In genomic region chr12:58916891-58917570, GRCh38 we compare ENCODE assay signal across 9 cellular contexts. TPM values are rescaled to one million over a fixed set of nuclear protein-coding genes. Genes with fewer than 3 reads are reported as not detected.
DNase-seq lines count a peak whose midpoint lies in the region; ATAC-seq and TF ChIP-seq lines count a peak whose summit lies in the region.
"Had no signal": no experiment of that assay in that cellular context is flagged by ENCODE, and none has a peak within 500 bp of the region (broad histone marks: within the 10 kb centered on the region; RNA-seq: fewer than 3 reads in every experiment).

No MANE protein-coding gene starts in this region.

- no peaks in the 10 kb centered on the region for H3K27me3 ChIP-seq in GM23248 (replicated peaks; ENCODE audit: insufficient read depth)
- no peaks in the 10 kb centered on the region for H3K27me3 ChIP-seq in ascending aorta
- H3K27me3 ChIP-seq in iPS-18a (ENCODE audit: control insufficient read depth, insufficient read depth, low read length) = peaks cover 14% of the 10 kb centered on the region
- no peaks in the 10 kb centered on the region for H3K27me3 ChIP-seq in skeletal muscle satellite cell (ENCODE audit: control insufficient read depth, insufficient read depth, low read length)

- WGBS in GM23248 (ENCODE audit: low coverage in 1 of 2, low lambda C conversion rate in 2 of 2, missing lambda C conversion rate in 2 of 2), 2 experiments = 2 to 5% methylated on average over 6 of the region's 6 CpGs

- no peaks in the 10 kb centered on the region for H3K9me2 ChIP-seq in GM23248 (ENCODE audit: insufficient read depth)

- peaks cover 79% of the 10 kb centered on the region for H3K79me2 ChIP-seq in GM23248 (ENCODE audit: insufficient read depth)

- peak overlapping the region; percentile 84 for H3K9ac ChIP-seq in GM23248
- H3K9ac ChIP-seq in iPS-18a (ENCODE audit: low read length) = no peak overlapping the region
- H3K9ac ChIP-seq in skeletal muscle satellite cell (ENCODE audit: low read depth, low read length) = peak overlapping the region; percentile 90

- no peaks in the 10 kb centered on the region for H3K9me3 ChIP-seq in GM23248 (ENCODE audit: low read depth)
- H3K9me3 ChIP-seq in ascending aorta = no peaks in the 10 kb centered on the region
- H3K9me3 ChIP-seq in iPS-18a (ENCODE audit: control insufficient read depth, low read depth, low read length) = no peaks in the 10 kb centered on the region
- H3K9me3 ChIP-seq in skeletal muscle satellite cell (replicated peaks; ENCODE audit: low read length) = no peaks in the 10 kb centered on the region

- TF ChIP-seq CTCF in ascending aorta (IDR thresholded peaks at IDR 0.05) = no peak

- peak overlapping the region; percentile 95 for H3K4me3 ChIP-seq in GM23248
- H3K4me3 ChIP-seq in ascending aorta = peak overlapping the region; percentile 77 to 91
- H3K4me3 ChIP-seq in iPS-18a (ENCODE audit: low read length) = peak overlapping the region; percentile 82
- peak overlapping the region; percentile 87 for H3K4me3 ChIP-seq in skeletal muscle satellite cell (ENCODE audit: low read length)

- H3K27ac ChIP-seq in GM23248 (peak overlapping the region; percentile 81), ascending aorta (peak overlapping the region; percentile 93 to 97), iPS-18a (ENCODE audit: low read length) (no peak overlapping the region)

- in situ Hi-C loops in GM23248 (cut with MboI) = loop anchor here (10.0 kb wide), 2 partner anchors 168 to 238 kb away; no protein-coding TSS in a partner anchor

- intact Hi-C loops in ascending aorta (cut with DNase I) = loop anchor here (5.0 to 10.0 kb wide), 3 partner anchors 235 to 685 kb away; no protein-coding TSS in a partner anchor

- H3K36me3 ChIP-seq in GM23248 (ENCODE audit: low read depth) (peaks cover 16% of the 10 kb centered on the region), ascending aorta (peaks cover 0 to 14% of the 10 kb centered on the region in 2 donors), iPS-18a (ENCODE audit: control insufficient read depth, low read depth, low read length) (no peaks in the 10 kb centered on the region), skeletal muscle satellite cell (ENCODE audit: insufficient read depth, low read length) (peaks cover 6% of the 10 kb centered on the region)

- peaks cover 32% of the 10 kb centered on the region for H3K4me1 ChIP-seq in GM23248 (ENCODE audit: insufficient read depth)
- H3K4me1 ChIP-seq in ascending aorta = peaks cover 2 to 19% of the 10 kb centered on the region in 2 donors
- H3K4me1 ChIP-seq in iPS-18a (ENCODE audit: control insufficient read depth, low read depth, low read length) = peaks cover 42% of the 10 kb centered on the region
- peaks cover 35% of the 10 kb centered on the region for H3K4me1 ChIP-seq in skeletal muscle satellite cell (ENCODE audit: control insufficient read depth, insufficient read depth, low read length)

- H2AFZ ChIP-seq in GM23248 = peak overlapping the region; percentile 90

- H4K20me1 ChIP-seq in GM23248 (ENCODE audit: insufficient read depth) = no peaks in the 10 kb centered on the region

- DNase-seq in GM23248 = peak; percentile 79
- no peak for DNase-seq in ascending aorta (ENCODE audit: low spot score in 2 of 2)
- no peak for DNase-seq in COR-L47 (lab: John Stamatoyannopoulos, UW)
- no peak for DNase-seq in RKO (ENCODE audit: low spot score)
- no peak for DNase-seq in T1000 (lab: John Stamatoyannopoulos, UW)
- DNase-seq: activated naive CD8-positive, alpha-beta T cell treated with anti-CD3 and anti-CD28 coated beads, Interleukin-2, amount 10 ng/mL, durations not matched to agents 7 days and 5 days had no signal

- ATAC-seq in HG03354 (IDR thresholded peaks at IDR 0.05; ENCODE audit: poor library complexity, severe bottlenecking, unreplicated experiment) = no peak

- H3F3A ChIP-seq in GM23248 (ENCODE audit: insufficient read depth) = peaks cover 38% of the 10 kb centered on the region; the same call in 1 of the 2 replicates

- H3K4me2 ChIP-seq in GM23248 (ENCODE audit: unreplicated experiment) = peak overlapping the region; percentile 94
- peak overlapping the region; percentile 88 for H3K4me2 ChIP-seq in skeletal muscle satellite cell (ENCODE audit: low read length)

RNA-seq across cellular contexts. Expression of gene LRIG3, which starts 3.3 kb away (rescaled TPM):
- 24.7 and 29.3 TPM in 2 replicates for total RNA-seq in GM23248 (2014; rRNA removed; shearing (Covaris generic))
- 9.2 and 10.4 TPM in 2 replicates for polyA plus RNA-seq in GM23248 (2016; fragmentation: Nextera tagmentation; extraction: Ambion mirVana)
- 12.3 TPM for total RNA-seq in ascending aorta
- 27.4 and 32.3 TPM in 2 replicates for total RNA-seq in skeletal muscle satellite cell (2012; rRNA removed)
- total RNA-seq: activated naive CD8-positive, alpha-beta T cell treated with anti-CD3 and anti-CD28 coated beads, Interleukin-2, amount 10 ng/mL, durations not matched to agents 7 days and 5 days had no signal
